12 cellular contexts compared by ENCODE assay signal in the genomic region with DNA sequence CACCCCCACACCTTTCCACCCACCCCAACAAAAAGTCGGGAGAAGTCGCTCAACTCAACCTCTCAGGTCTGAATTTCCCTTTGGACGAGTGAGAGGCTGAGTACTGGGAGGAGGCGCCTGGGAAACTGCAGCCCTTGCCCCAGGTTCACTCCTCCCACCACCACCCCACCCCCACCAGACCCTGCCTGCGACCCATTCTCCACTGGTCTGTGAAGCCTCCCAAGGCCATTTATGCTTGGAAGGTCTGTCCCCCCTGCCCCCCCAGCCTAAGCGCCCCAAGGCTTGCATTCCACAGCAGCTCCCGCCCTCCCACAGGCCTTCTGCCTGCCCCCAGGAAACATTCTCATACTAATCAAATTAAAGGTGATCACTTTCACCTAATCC. TPM values are rescaled to one million over a fixed set of nuclear protein-coding genes. Genes with fewer than 3 reads are reported as not detected.
DNase-seq lines count a peak whose midpoint lies in the region; ATAC-seq and TF ChIP-seq lines count a peak whose summit lies in the region.
"Had no signal": no experiment of that assay in that cellular context is flagged by ENCODE, and none has a peak within 500 bp of the region (broad histone marks: within the 10 kb centered on the region; RNA-seq: fewer than 3 reads in every experiment).

No MANE protein-coding gene starts in this region.

- CTCF ChIA-PET in activated B cell treated with CpG ODN at 0.5 μM for 24 hours (lab: Charles Lee), result interaction anchor here (4.4 kb wide), 1 partner anchor 27 kb away, joined by 28 read pairs; the partner anchor contains the start of gene ELF4

- no peak for TF ChIP-seq POLR2A in uterus (IDR thresholded peaks at IDR 0.05)

- no peak for ATAC-seq in left ventricle myocardium superior
- no peak for ATAC-seq in activated B cell treated with CpG ODN at 0.5 μM for 24 hours (ENCODE audit: low read depth)
- no peak for ATAC-seq in GM19328 (IDR thresholded peaks at IDR 0.05; ENCODE audit: unreplicated experiment)
- ATAC-seq in HG03196 (IDR thresholded peaks at IDR 0.05; ENCODE audit: unreplicated experiment), result no peak

- no peaks in the 10 kb centered on the region for H3K27me3 ChIP-seq in left ventricle myocardium inferior (ENCODE audit: low read depth)
- H3K27me3 ChIP-seq in uterus, result no peaks in the 10 kb centered on the region
- H3K27me3 ChIP-seq: colonic mucosa had no signal

- H3K4me3 ChIP-seq in left ventricle myocardium inferior (no peak overlapping the region), uterus (no peak overlapping the region)
- H3K4me3 ChIP-seq: colonic mucosa had no signal

- H3K4me1 ChIP-seq in left ventricle myocardium inferior (peaks cover 41% of the 10 kb centered on the region), uterus (no peaks in the 10 kb centered on the region)
- H3K4me1 ChIP-seq: colonic mucosa had no signal

- intact Hi-C loops in left ventricle myocardium inferior (cut with micrococcal nuclease), result no loop called here
- intact Hi-C loops in left ventricle myocardium superior (cut with micrococcal nuclease), result loop anchor here (10.0 kb wide), 1 partner anchor 112 kb away; no protein-coding TSS in a partner anchor
- intact Hi-C loops in activated B cell treated with CpG ODN at 0.5 μM for 24 hours (cut with micrococcal nuclease), result no loop called here
- intact Hi-C loops in uterus (cut with DNase I; ENCODE audit: low total_unique reads), result loop anchor here (5.0 kb wide), 1 partner anchor 109 kb away; no protein-coding TSS in a partner anchor

- H3K36me3 Mint-ChIP-seq in activated B cell treated with CpG ODN at 0.5 μM for 24 hours (ENCODE audit: low read depth), result peaks cover 8% of the 10 kb centered on the region

- peak overlapping the region; percentile 79 for H3K4me3 Mint-ChIP-seq in activated B cell treated with CpG ODN at 0.5 μM for 24 hours

- no peaks in the 10 kb centered on the region for H3K9me3 ChIP-seq in left ventricle myocardium inferior (replicated peaks)
- H3K9me3 ChIP-seq in uterus, result no peaks in the 10 kb centered on the region
- H3K9me3 ChIP-seq: colonic mucosa had no signal

- H3K9me3 Mint-ChIP-seq in activated B cell treated with CpG ODN at 0.5 μM for 24 hours, result no peaks in the 10 kb centered on the region

- H3K27ac ChIP-seq in left ventricle myocardium inferior (replicated peaks) (peak overlapping the region; percentile 62), uterus (peak overlapping the region; percentile 70 to 71)
- H3K27ac ChIP-seq: colonic mucosa had no signal

- no peak for TF ChIP-seq CTCF in left ventricle myocardium inferior (IDR thresholded peaks at IDR 0.05; ENCODE audit: borderline replicate concordance)
- no peak for TF ChIP-seq CTCF in activated B cell treated with CpG ODN at 0.5 μM for 24 hours (IDR thresholded peaks at IDR 0.05)
- TF ChIP-seq CTCF in uterus (IDR thresholded peaks at IDR 0.05), result no peak

- H3K4me1 Mint-ChIP-seq in activated B cell treated with CpG ODN at 0.5 μM for 24 hours, result peaks cover 68% of the 10 kb centered on the region

- POLR2A ChIA-PET in activated B cell treated with CpG ODN at 0.5 μM for 24 hours (lab: Charles Lee), result interaction anchor here (0.6 to 4.3 kb wide), 3 partner anchors 25 to 190 kb away, joined by 3 to 35 read pairs (median 20); no protein-coding TSS in a partner anchor

- DNase-seq in left ventricle myocardium inferior (no peak), left ventricle myocardium superior (no peak), activated B cell treated with CpG ODN at 0.5 μM for 24 hours (no peak), left kidney (ENCODE audit: low read depth, low spot score) (peak; percentile 76), uterus (no peak), NCI-H1694 (lab: John Stamatoyannopoulos, UW) (no peak)
- DNase-seq: colonic mucosa, glutamatergic neuron, NCI-H1105, small intestine had no signal

- peak overlapping the region; percentile 89 for H3K27ac Mint-ChIP-seq in activated B cell treated with CpG ODN at 0.5 μM for 24 hours

- H3K36me3 ChIP-seq in left ventricle myocardium inferior (no peaks in the 10 kb centered on the region), uterus (no peaks in the 10 kb centered on the region)
- H3K36me3 ChIP-seq: colonic mucosa had no signal

- no peaks in the 10 kb centered on the region for H3K27me3 Mint-ChIP-seq in activated B cell treated with CpG ODN at 0.5 μM for 24 hours

RNA-seq across cellular contexts. Expression of gene ELF4, which starts 27.2 kb away (rescaled TPM):
- total RNA-seq in left ventricle myocardium inferior (2.2 TPM), left ventricle myocardium superior (2.3 TPM), activated B cell treated with CpG ODN at 0.5 μM for 24 hours (32.4 and 33.0 TPM in 2 replicates), uterus (10 to 100 TPM in 2 of 4 donors, 1 to 10 TPM in 2; 4.6 to 22.3 (median 11.8) TPM)

Comparison
In these comparisons a context has a peak if more than half of its experiments do, and no peak if none do; other contexts are left out.
1. intact Hi-C loops: an anchor here in left ventricle myocardium superior (10.0 kb wide) and uterus (5.0 kb wide); none called in left ventricle myocardium inferior and activated B cell treated with CpG ODN at 0.5 μM for 24 hours.